8 cellular contexts compared by ENCODE assay signal in genomic region chr13:90868321-90868920, GRCh38.
DNase-seq lines count a peak whose midpoint lies in the region; ATAC-seq and TF ChIP-seq lines count a peak whose summit lies in the region.

No MANE protein-coding gene starts in this region.

- H3K27ac Mint-ChIP-seq in Calu3 (ENCODE audit: unreplicated experiment) (no peak overlapping the region), nephron (no peak overlapping the region)

- peak; percentile 20 for TF ChIP-seq CTCF in Calu3 (IDR thresholded peaks at IDR 0.05; ENCODE audit: unreplicated experiment)
- TF ChIP-seq CTCF in breast epithelium (IDR thresholded peaks at IDR 0.05), result peak in 2 of 3 donors; percentile 32 to 45
- peak; percentile 76 to 91 (median 79) for TF ChIP-seq CTCF in nephron (IDR thresholded peaks at IDR 0.05; ENCODE audit: unreplicated experiment in 3 of 3)

- H3K9me3 Mint-ChIP-seq in Calu3 (ENCODE audit: low read depth, unreplicated experiment) (no peaks in the 10 kb centered on the region), nephron (peaks cover 2% of the 10 kb centered on the region)

- no peak overlapping the region for H3K4me3 Mint-ChIP-seq in Calu3 (ENCODE audit: low read depth, unreplicated experiment)
- H3K4me3 Mint-ChIP-seq in nephron, result no peak overlapping the region

- BruUV-seq in Calu3 (replicated peaks; lab: Mats Ljungman, UMichigan), result no TSS peak

- no peak overlapping the region for H3K27ac ChIP-seq in breast epithelium

- no peaks in the 10 kb centered on the region for H3K27me3 ChIP-seq in breast epithelium

- ATAC-seq in GM21576 (IDR thresholded peaks at IDR 0.05; ENCODE audit: unreplicated experiment) (no peak), HG02571 (IDR thresholded peaks at IDR 0.05; ENCODE audit: unreplicated experiment) (no peak)

- H3K4me3 ChIP-seq in breast epithelium, result no peak overlapping the region

- no peaks in the 10 kb centered on the region for H3K36me3 ChIP-seq in breast epithelium

- no peak for TF ChIP-seq EP300 in Ishikawa (IDR thresholded peaks at IDR 0.05; ENCODE audit: borderline replicate concordance)

- H3K4me1 Mint-ChIP-seq in Calu3 (ENCODE audit: low read depth, unreplicated experiment) (peaks cover 10% of the 10 kb centered on the region), nephron (peaks cover 5% of the 10 kb centered on the region)

- no peaks in the 10 kb centered on the region for H3K4me1 ChIP-seq in breast epithelium

- no peak for TF ChIP-seq POLR2A in breast epithelium (IDR thresholded peaks at IDR 0.05)

- intact Hi-C loops in Calu3 (cut with micrococcal nuclease; ENCODE audit: unreplicated experiment), result loop anchor here (5.0 kb wide), 1 partner anchor 1161 kb away; no protein-coding TSS in a partner anchor
- intact Hi-C loops in breast epithelium (cut with DNase I; ENCODE audit: low total_unique reads), result no loop called here

- H3K36me3 Mint-ChIP-seq in Calu3 (ENCODE audit: insufficient read depth, unreplicated experiment), result no peaks in the 10 kb centered on the region
- no peaks in the 10 kb centered on the region for H3K36me3 Mint-ChIP-seq in nephron (ENCODE audit: low read depth)

- peak; percentile 78 for TF ChIP-seq RAD21 in Ishikawa (IDR thresholded peaks at IDR 0.05; ENCODE audit: low read depth)

- no peaks in the 10 kb centered on the region for H3K9me3 ChIP-seq in breast epithelium

- H3K27me3 Mint-ChIP-seq in Calu3 (ENCODE audit: unreplicated experiment), result no peaks in the 10 kb centered on the region
- H3K27me3 Mint-ChIP-seq in nephron (ENCODE audit: low read depth), result no peaks in the 10 kb centered on the region

- DNase-seq in Calu3 (peak; percentile 4), breast epithelium (ENCODE audit: low spot score in 2 of 2) (no peak), HuH-7 (ENCODE audit: low spot score) (no peak), NCI-H1105 (lab: John Stamatoyannopoulos, UW) (no peak)

- CTCF ChIA-PET in Calu3 (lab: Charles Lee), result no interaction called here

TF ChIP-seq in Ishikawa, 13 proteins besides CTCF, POLR2A, EP300 and RAD21:
- TF ChIP-seq CREB1 (IDR thresholded peaks at IDR 0.05; ENCODE audit: low read depth) (no peak), REST (IDR thresholded peaks at IDR 0.05; ENCODE audit: low read depth) (no peak), TCF12 (IDR thresholded peaks at IDR 0.05; ENCODE audit: low read depth) (no peak), CEBPB (IDR thresholded peaks at IDR 0.05) (no peak), NFIC (IDR thresholded peaks at IDR 0.05) (no peak), TAF1 (IDR thresholded peaks at IDR 0.05; ENCODE audit: low read depth) (no peak), EGR1 (IDR thresholded peaks at IDR 0.05) (no peak), FOXM1 (IDR thresholded peaks at IDR 0.05; ENCODE audit: borderline replicate concordance, low read depth) (no peak), TEAD4 (IDR thresholded peaks at IDR 0.05) (no peak), MAX (IDR thresholded peaks at IDR 0.05) (no peak), YY1 (IDR thresholded peaks at IDR 0.05; ENCODE audit: low read depth) (no peak), ZBTB7A (IDR thresholded peaks at IDR 0.05; ENCODE audit: low read depth) (no peak)
- TF ChIP-seq, protein P1, sequence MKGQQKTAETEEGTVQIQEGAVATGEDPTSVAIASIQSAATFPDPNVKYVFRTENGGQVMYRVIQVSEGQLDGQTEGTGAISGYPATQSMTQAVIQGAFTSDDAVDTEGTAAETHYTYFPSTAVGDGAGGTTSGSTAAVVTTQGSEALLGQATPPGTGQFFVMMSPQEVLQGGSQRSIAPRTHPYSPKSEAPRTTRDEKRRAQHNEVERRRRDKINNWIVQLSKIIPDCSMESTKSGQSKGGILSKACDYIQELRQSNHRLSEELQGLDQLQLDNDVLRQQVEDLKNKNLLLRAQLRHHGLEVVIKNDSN (IDR thresholded peaks at IDR 0.05), result no peak
TF ChIP-seq in Ishikawa: peak in this region for 0.

Comparison
In these comparisons a context has a peak if more than half of its experiments do, and no peak if none do; other contexts are left out.
1. CTCF ChIP-seq: peak in every context shown above with its lines; median percentile 79 in nephron; 38 in breast epithelium; 20 in Calu3.